In the genomic region with DNA sequence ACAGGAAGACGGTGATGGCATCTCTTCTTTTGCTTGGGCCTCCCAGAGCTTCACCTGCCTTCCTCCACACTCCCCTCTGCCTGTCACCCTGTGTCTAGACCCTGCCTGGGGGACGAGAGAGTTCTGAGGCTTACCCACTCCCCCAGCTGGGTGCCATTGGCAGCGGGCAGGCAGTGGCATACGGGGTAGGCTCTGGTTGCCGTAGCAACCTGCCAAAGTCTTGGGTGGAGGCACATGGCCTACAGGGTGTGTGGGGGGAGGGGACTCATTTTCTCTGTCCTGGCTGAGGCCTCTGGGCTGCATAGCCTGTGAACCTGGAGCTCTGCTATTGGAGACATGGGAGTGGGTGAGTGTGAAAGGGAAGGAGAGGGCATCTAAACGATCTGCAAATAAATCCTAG, we compare ENCODE assay signal across 23 cellular contexts. TPM values are rescaled to one million over a fixed set of nuclear protein-coding genes. Genes with fewer than 3 reads are reported as not detected.
DNase-seq lines count a peak whose midpoint lies in the region; FAIRE-seq and TF ChIP-seq lines count a peak whose summit lies in the region.
"Had no signal": no experiment of that assay in that cellular context is flagged by ENCODE, and none has a peak within 500 bp of the region (broad histone marks: within the 10 kb centered on the region; RNA-seq: fewer than 3 reads in every experiment).

No MANE protein-coding gene starts in this region.

- intact Hi-C loops in Caco-2 (cut with micrococcal nuclease; ENCODE audit: unreplicated experiment) = no loop called here

- H3K27me3 Mint-ChIP-seq in brain (peaks cover 6% of the 10 kb centered on the region), neural crest cell (ENCODE audit: low read depth) (peaks cover 16% of the 10 kb centered on the region), Caco-2 (ENCODE audit: insufficient read depth, unreplicated experiment) (peaks cover 18% of the 10 kb centered on the region)

- CTCF ChIA-PET in Caco-2 (lab: Charles Lee) = no interaction called here

- no peaks in the 10 kb centered on the region; the same call in 1 of the 2 replicates for H3K27me3 ChIP-seq in Caco-2 (replicated peaks; ENCODE audit: control insufficient read depth, insufficient read depth, low read length)

- H3K4me1 ChIP-seq in Caco-2 = no peaks in the 10 kb centered on the region

- POLR2A ChIA-PET in Caco-2 (lab: Charles Lee) = no interaction called here

- no peaks in the 10 kb centered on the region for H3K36me3 ChIP-seq in Caco-2 (ENCODE audit: control insufficient read depth, insufficient read depth, low read length)
- H3K36me3 ChIP-seq: BLaER1, Peyer's patch, SJCRH30 had no signal

- in situ Hi-C loops in G401 (cut with HindIII; ENCODE audit: low sequenced_read_pairs) = no loop called here

- H3K4me3 Mint-ChIP-seq in brain (peak overlapping the region in 4 of 5 experiments; percentile 51 to 90 (median 60)), neural crest cell (peak overlapping the region; percentile 27), Caco-2 (ENCODE audit: unreplicated experiment) (no peak overlapping the region)
- H3K4me3 Mint-ChIP-seq: CD4-positive, alpha-beta T cell had no signal

- H3K36me3 Mint-ChIP-seq in brain (no peaks in the 10 kb centered on the region), neural crest cell (ENCODE audit: low read depth) (no peaks in the 10 kb centered on the region), Caco-2 (ENCODE audit: insufficient read depth, unreplicated experiment) (no peaks in the 10 kb centered on the region)

- BruUV-seq in Caco-2 (replicated peaks; lab: Mats Ljungman, UMichigan) = no TSS peak

- peak overlapping the region; percentile 17 to 90 (median 86) for H3K27ac Mint-ChIP-seq in brain
- H3K27ac Mint-ChIP-seq in neural crest cell (ENCODE audit: unreplicated experiment) = no peak overlapping the region
- no peak overlapping the region for H3K27ac Mint-ChIP-seq in Caco-2 (ENCODE audit: unreplicated experiment)
- H3K27ac Mint-ChIP-seq: CD4-positive, alpha-beta T cell had no signal

- H3K9me3 Mint-ChIP-seq in brain (no peaks in the 10 kb centered on the region), neural crest cell (no peaks in the 10 kb centered on the region), Caco-2 (ENCODE audit: unreplicated experiment) (no peaks in the 10 kb centered on the region)
- H3K9me3 Mint-ChIP-seq: CD4-positive, alpha-beta T cell had no signal

- H3K4me1 Mint-ChIP-seq in brain = peaks cover 76% of the 10 kb centered on the region
- H3K4me1 Mint-ChIP-seq in neural crest cell = peaks cover 22% of the 10 kb centered on the region
- H3K4me1 Mint-ChIP-seq in Caco-2 (ENCODE audit: low read depth, unreplicated experiment) = no peaks in the 10 kb centered on the region

- no peak overlapping the region for H3K4me3 ChIP-seq in Jurkat, Clone E6-1 (ENCODE audit: low read length)
- no peak overlapping the region for H3K4me3 ChIP-seq in Caco-2 (ENCODE audit: low read depth, low read length)
- H3K4me3 ChIP-seq: BLaER1, K562, Peyer's patch, SJCRH30 had no signal

- TF ChIP-seq CTCF in brain (conservative IDR thresholded peaks at IDR 0.05) = no peak
- no peak for TF ChIP-seq CTCF in neural crest cell (conservative IDR thresholded peaks at IDR 0.05)
- no peak for TF ChIP-seq CTCF in Caco-2 (IDR thresholded peaks at IDR 0.05; ENCODE audit: insufficient read depth in 1 of 2, low read depth in 1 of 2, low read length in 1 of 2, severe bottlenecking in 1 of 2, unreplicated experiment in 1 of 2)
- no peak for TF ChIP-seq CTCF in D721Med (IDR thresholded peaks at IDR 0.05; ENCODE audit: insufficient read depth, missing control alignments)

- no peak for FAIRE-seq in D721Med (lab: Jason Lieb, UNC)
- FAIRE-seq: GM19239, H54, K562 had no signal

- H3K9me3 ChIP-seq in Caco-2 = no peaks in the 10 kb centered on the region
- H3K9me3 ChIP-seq: BLaER1, Peyer's patch, SJCRH30 had no signal

- DNase-seq in G401 (ENCODE audit: low spot score) (peak; percentile 51), neural crest cell (ENCODE audit: low read depth, low spot score) (no peak), Caco-2 (no peak), activated gamma-delta T cell treated with Interleukin-2 at 50 U/mL for 16 hours (no peak), D721Med (ENCODE audit: insufficient read length, low spot score) (no peak)
- peak; percentile 7 for DNase-seq in Jurkat, Clone E6-1 (ENCODE audit: low read depth, low spot score)
- DNase-seq: CD4-positive, alpha-beta T cell; EL; MM.1S; NCI-H1092; NCI-H146; NCI-H2081; NCI-H226; NCI-H510A treated with DMSO at 0.1 percent for 48 hours; Peyer's patch; SJCRH30; T-helper 1 cell had no signal

RNA-seq across cellular contexts. Expression of gene INSYN1, which starts 4.4 kb away (rescaled TPM):
- total RNA-seq in G401 (2014; rRNA removed; shearing (Covaris generic)) = 22.2 and 28.4 TPM in 2 replicates
- not detected for polyA plus RNA-seq in Jurkat, Clone E6-1 (2012; ENCODE audit: insufficient read depth, insufficient read length)
- 25.6 TPM for polyA plus RNA-seq in brain (ENCODE audit: insufficient read depth, low read depth, low replicate concordance)
- total RNA-seq in neural crest cell (9.5 and 9.6 TPM in 2 replicates), Caco-2 (2022) (0.41 TPM in 1 of 2 replicates, not detected in the other)
- total RNA-seq: CD4-positive, alpha-beta T cell; K562; OCI-LY7; SJCRH30 had no signal
- polyA plus RNA-seq: K562 had no signal

Comparison
In these comparisons a context has a peak if more than half of its experiments do, and no peak if none do; other contexts are left out.
1. DNase-seq: peak in G401 (single experiment) and Jurkat, Clone E6-1 (single experiment); none in neural crest cell (single experiment), Caco-2 (0 of 2), activated gamma-delta T cell treated with Interleukin-2 at 50 U/mL for 16 hours (single experiment) and D721Med (single experiment).
2. H3K27ac Mint-ChIP-seq: peak in brain (5 of 5); none in neural crest cell (single experiment) and Caco-2 (single experiment).